In genomic region chr10:21524131-21524525, GRCh38 we compare ENCODE assay signal across 10 cellular contexts. TPM values are rescaled to one million over a fixed set of nuclear protein-coding genes. Genes with fewer than 3 reads are reported as not detected.
DNase-seq lines count a peak whose midpoint lies in the region; ATAC-seq, FAIRE-seq and TF ChIP-seq lines count a peak whose summit lies in the region.
"Had no signal": no experiment of that assay in that cellular context is flagged by ENCODE, and none has a peak within 500 bp of the region (broad histone marks: within the 10 kb centered on the region; RNA-seq: fewer than 3 reads in every experiment).

No MANE protein-coding gene starts in this region.

- 24 to 28% methylated on average over 7 of the region's 7 CpGs for WGBS in esophagus squamous epithelium, 2 donors
- WGBS in pancreas, 2 donors, result 50 to 52% methylated on average over 7 of the region's 7 CpGs

- H3K4me3 ChIP-seq in AG04449 (ENCODE audit: low read depth, low read length) (peak overlapping the region; percentile 68; the same call in 1 of the 2 replicates), MG63 (peak overlapping the region; percentile 63), esophagus squamous epithelium (peak overlapping the region; percentile 64 to 85 (median 80)), pancreas (peak overlapping the region in 1 of 4 donors; percentile 68)

- H3K27me3 ChIP-seq in MG63, result no peaks in the 10 kb centered on the region
- peaks cover 0 to 5% (median 0%) of the 10 kb centered on the region in 4 donors for H3K27me3 ChIP-seq in esophagus squamous epithelium
- no peaks in the 10 kb centered on the region for H3K27me3 ChIP-seq in pancreas

- H3K36me3 ChIP-seq in MG63 (no peaks in the 10 kb centered on the region; the same call in 1 of the 2 replicates), esophagus squamous epithelium (no peaks in the 10 kb centered on the region), pancreas (no peaks in the 10 kb centered on the region)

- no peak for ATAC-seq in pancreas

- POLR2A ChIA-PET in AG04449 (lab: Yijun Ruan, JAX), result no interaction called here

- no peak for TF ChIP-seq CTCF in AG04449 (IDR thresholded peaks at IDR 0.05; ENCODE audit: insufficient read depth, low read length, missing control alignments)
- TF ChIP-seq CTCF in esophagus squamous epithelium (IDR thresholded peaks at IDR 0.05), result no peak
- TF ChIP-seq CTCF in pancreas (IDR thresholded peaks at IDR 0.05), result no peak

- H3K9me3 ChIP-seq in MG63 (no peaks in the 10 kb centered on the region), esophagus squamous epithelium (no peaks in the 10 kb centered on the region), pancreas (no peaks in the 10 kb centered on the region)

- intact Hi-C loops in esophagus squamous epithelium (cut with DNase I) (no loop called here), pancreas (cut with DNase I) (no loop called here)

- H3K4me1 ChIP-seq in esophagus squamous epithelium, result peaks cover 9 to 73% (median 10%) of the 10 kb centered on the region in 3 donors
- peaks cover 0 to 4% (median 0%) of the 10 kb centered on the region in 3 donors for H3K4me1 ChIP-seq in pancreas

- FAIRE-seq in pancreas (lab: Jason Lieb, UNC) (no peak), frontal cortex (lab: Jason Lieb, UNC) (no peak)
- FAIRE-seq: GM18507 had no signal

- TF ChIP-seq POLR2A in esophagus squamous epithelium (IDR thresholded peaks at IDR 0.05), result no peak

- peak overlapping the region; percentile 97 to 100 (median 100) for H3K27ac ChIP-seq in esophagus squamous epithelium
- peak overlapping the region in 3 of 4 donors; percentile 96 to 99 (median 97) for H3K27ac ChIP-seq in pancreas

- no peak for DNase-seq in AG04449 (ENCODE audit: low read depth, low spot score)
- DNase-seq in MG63, result no peak
- no peak for DNase-seq in esophagus squamous epithelium (lab: John Stamatoyannopoulos, UW)
- no peak for DNase-seq in pancreas
- no peak for DNase-seq in stimulated activated CD4-positive, alpha-beta T cell treated with anti-CD3 and anti-CD28 coated beads, Interleukin-4, amount 100 ng/mL, for 24 hours
- DNase-seq in frontal cortex (ENCODE audit: low spot score in 2 of 2), result no peak
- DNase-seq in NCI-H2196 treated with DMSO at 0.1 percent for 48 hours (lab: John Stamatoyannopoulos, UW; ENCODE audit: unreplicated experiment), result no peak
- no peak for DNase-seq in activated effector memory CD4-positive, alpha-beta T cell treated with Interleukin-2 at 50 U/mL for 16 hours
- DNase-seq: activated naive CD8-positive, alpha-beta T cell treated with anti-CD3 and anti-CD28 coated beads, Interleukin-2, amount 10 ng/mL, durations not matched to agents 7 days and 5 days had no signal

- CTCF ChIA-PET in AG04449 (lab: Yijun Ruan, JAX), result interaction anchor here (0.6 to 3.6 kb wide), 2 partner anchors 28 to 896 kb away, joined by 3 to 16 read pairs; no protein-coding TSS in a partner anchor

RNA-seq across cellular contexts. Expression of gene SKIDA1, which starts 1.4 kb away (rescaled TPM):
- 2.0 and 3.1 TPM in 2 replicates for total RNA-seq in MG63 (2014; rRNA removed; shearing (Covaris generic); ENCODE audit: low replicate concordance)
- under 1 TPM in 3 of 4 donors, not detected in 1; 0.53 to 0.57 (median 0.57) TPM for total RNA-seq in esophagus squamous epithelium
- total RNA-seq in pancreas, result under 1 TPM; 0.51 to 0.97 (median 0.62) TPM
- under 1 TPM; 0.23 to 0.52 TPM for polyA plus RNA-seq in pancreas
- 11.0 TPM for total RNA-seq in frontal cortex

RNA-seq across cellular contexts. Expression of gene MLLT10, which starts 9.9 kb away (rescaled TPM):
- 15.2 and 22.5 TPM in 2 replicates for total RNA-seq in MG63 (2014; rRNA removed; shearing (Covaris generic); ENCODE audit: low replicate concordance)
- total RNA-seq in esophagus squamous epithelium, result 10 to 100 TPM; 22.7 to 49.6 (median 32.4) TPM
- total RNA-seq in pancreas, result 10 to 100 TPM; 10.7 to 25.1 (median 15.4) TPM
- 10 to 100 TPM; 11.3 to 14.5 TPM for polyA plus RNA-seq in pancreas
- total RNA-seq in frontal cortex, result 35.9 TPM
